24 cellular contexts compared by ENCODE assay signal in the genomic region with DNA sequence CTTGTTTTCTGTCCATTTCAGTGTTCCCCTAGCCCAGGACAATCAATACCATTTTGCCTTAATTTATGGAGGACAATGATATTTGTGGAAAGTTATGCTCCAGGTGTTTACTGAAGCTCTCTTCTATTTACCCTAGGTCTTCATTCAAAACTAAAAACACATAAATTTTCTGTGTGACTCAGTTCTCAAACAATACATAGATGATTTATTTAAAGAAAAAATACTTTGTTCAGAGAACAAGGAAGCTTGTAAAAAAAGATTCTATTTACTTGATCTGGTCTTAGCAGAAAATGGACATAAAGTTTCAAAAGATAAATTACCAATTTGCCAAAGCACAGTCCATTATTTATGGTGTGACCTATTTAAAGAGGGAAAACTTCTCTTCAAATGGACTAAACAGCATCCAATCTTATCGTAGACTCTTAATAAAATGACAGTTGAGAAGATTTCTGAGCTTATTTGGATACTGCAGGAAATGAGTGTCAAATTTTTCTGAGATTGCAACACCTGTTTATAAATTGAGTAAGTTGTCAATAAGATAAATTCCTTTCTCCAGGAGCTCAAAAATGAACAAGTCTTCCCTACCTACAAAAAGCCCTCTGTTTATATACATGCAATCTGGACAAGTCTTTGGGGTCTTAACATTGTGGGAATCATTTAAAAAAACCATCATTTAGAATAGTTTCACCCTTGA.
"Had no signal": no experiment of that assay in that cellular context is flagged by ENCODE, and none has a peak within 500 bp of the region (broad histone marks: within the 10 kb centered on the region; RNA-seq: fewer than 3 reads in every experiment).

No MANE protein-coding gene starts in this region.

- H3K9me3 ChIP-seq: gastrocnemius medialis, left lung, sigmoid colon, stomach, thyroid gland, vagina had no signal

- DNase-seq: cortex of kidney; effector CD4-positive, alpha-beta T cell; foreskin fibroblast; gastrocnemius medialis; head of caudate nucleus; left cardiac atrium; left lung; mesenchymal stem cell; midbrain; naive thymus-derived CD4-positive, alpha-beta T cell; right cardiac atrium; sigmoid colon; stimulated activated CD4-positive, alpha-beta T cell treated with anti-CD3 and anti-CD28 coated beads, Interleukin-2, amount 100 ng/mL, for 24 hours; stimulated activated CD4-positive, alpha-beta T cell treated with anti-CD3 and anti-CD28 coated beads, Interleukin-4, amount 100 ng/mL, for 24 hours; stimulated activated naive CD4-positive, alpha-beta T cell treated with Interleukin-2 at 50 U/mL for 16 hours; stomach; thyroid gland; trophoblast cell had no signal

- H3K4me2 ChIP-seq: hepatocyte, neural progenitor cell had no signal

- H2AFZ ChIP-seq: hepatocyte, neural progenitor cell, parathyroid adenoma had no signal

- H3K4me1 ChIP-seq: gastrocnemius medialis, left lung, neural progenitor cell, parathyroid adenoma, sigmoid colon, stomach, thyroid gland, vagina had no signal

- H3K36me3 ChIP-seq: gastrocnemius medialis, left lung, neural progenitor cell, sigmoid colon, stomach, thyroid gland, vagina had no signal

- H3K27me3 ChIP-seq: gastrocnemius medialis, hepatocyte, left lung, neural progenitor cell, sigmoid colon, stomach, thyroid gland, vagina had no signal

- H3K4me3 ChIP-seq: gastrocnemius medialis, hepatocyte, left lung, neural progenitor cell, sigmoid colon, stomach, thyroid gland, vagina had no signal

- H3K79me2 ChIP-seq: hepatocyte, parathyroid adenoma had no signal

- H3K27ac ChIP-seq: gastrocnemius medialis, hepatocyte, left lung, neural progenitor cell, parathyroid adenoma, sigmoid colon, stomach, thyroid gland, vagina had no signal

- ATAC-seq: esophagus mucosa; gastrocnemius medialis; left cardiac atrium; left lung; naive thymus-derived CD4-positive, alpha-beta T cell; right cardiac atrium; stimulated activated effector memory CD8-positive, alpha-beta T cell treated with anti-CD3 and anti-CD28 coated beads, Interleukin-12 subunit alpha, Interleukin-12 subunit beta, amount 100 ng/mL, for 72 hours had no signal

- H3K9ac ChIP-seq: neural progenitor cell, parathyroid adenoma had no signal
